ENCODE assay signal across 4 cellular contexts in genomic region chrX:119769388-119769787, GRCh38. TPM values are rescaled to one million over a fixed set of nuclear protein-coding genes. Genes with fewer than 3 reads are reported as not detected.
"Had no signal": no experiment of that assay in that cellular context is flagged by ENCODE, and none has a peak within 500 bp of the region (broad histone marks: within the 10 kb centered on the region; RNA-seq: fewer than 3 reads in every experiment).

No MANE protein-coding gene starts in this region.

RNA-seq across cellular contexts. Expression of gene SOWAHD, which starts 11.0 kb away (rescaled TPM):
- total RNA-seq: MCF 10A, NCI-H460, RPMI7951, SJCRH30 had no signal
